ENCODE assay signal across 24 cellular contexts in genomic region chr10:12250181-12250580, GRCh38.
"Had no signal": no experiment of that assay in that cellular context is flagged by ENCODE, and none has a peak within 500 bp of the region (broad histone marks: within the 10 kb centered on the region; RNA-seq: fewer than 3 reads in every experiment).

No MANE protein-coding gene starts in this region.

- ATAC-seq: activated CD8-positive, alpha-beta memory T cell treated with anti-CD3 and anti-CD28 coated beads, Interleukin-2, amount 10 ng/mL, durations not matched to agents 7 days and 5 days; activated naive CD8-positive, alpha-beta T cell treated with anti-CD3 and anti-CD28 coated beads, Interleukin-2, amount 50 U/mL, for 24 hours; gastrocnemius medialis had no signal

- H3K27ac Mint-ChIP-seq: activated CD4-positive, alpha-beta memory T cell treated with anti-CD3 and anti-CD28 coated beads, Interleukin-2, amount 10 ng/mL, durations not matched to agents 7 days and 5 days; activated CD8-positive, alpha-beta memory T cell treated with anti-CD3 and anti-CD28 coated beads, Interleukin-2, amount 10 ng/mL, durations not matched to agents 7 days and 5 days; activated T-helper 2 cell treated with anti-CD3 and anti-CD28 coated beads, Interferon-gamma antibody, Interleukin-2, Interleukin-4, amounts not matched to agents 10 μg/mL and 5 μg/mL and 100 μg/mL, durations not matched to agents 14 hours and 24 hours and 36 hours; nephron progenitor cell; type B pancreatic cell had no signal

- H3K4me3 Mint-ChIP-seq: activated CD4-positive, alpha-beta memory T cell treated with anti-CD3 and anti-CD28 coated beads, Interleukin-2, amount 10 ng/mL, durations not matched to agents 7 days and 5 days; activated CD8-positive, alpha-beta memory T cell treated with anti-CD3 and anti-CD28 coated beads, Interleukin-2, amount 10 ng/mL, durations not matched to agents 7 days and 5 days; activated naive CD8-positive, alpha-beta T cell treated with anti-CD3 and anti-CD28 coated beads, Interleukin-2, amount 50 U/mL, for 24 hours; central memory CD8-positive, alpha-beta T cell; immature natural killer cell; nephron progenitor cell; type B pancreatic cell had no signal

- DNase-seq: activated CD4-positive, alpha-beta memory T cell treated with anti-CD3 and anti-CD28 coated beads, Interleukin-2, amount 10 ng/mL, durations not matched to agents 7 days and 5 days; activated CD4-positive, alpha-beta T cell treated with anti-CD3 and anti-CD28 coated beads for 48 hours; activated CD4-positive, CD25-positive, alpha-beta regulatory T cell; activated CD8-positive, alpha-beta memory T cell treated with anti-CD3 and anti-CD28 coated beads, Interleukin-2, amount 10 ng/mL, durations not matched to agents 7 days and 5 days; activated naive CD4-positive, alpha-beta T cell treated with Interleukin-2 at 50 U/mL for 16 hours; activated naive CD8-positive, alpha-beta T cell treated with anti-CD3 and anti-CD28 coated beads, Interleukin-2, amount 50 U/mL, for 24 hours; activated T-cell treated with anti-CD3 and anti-CD28 coated beads, Interleukin-2, amount 50 U/mL, for 1 hour; anterior cingulate cortex; brain microvascular endothelial cell; effector CD4-positive, alpha-beta T cell; gastrocnemius medialis; immature natural killer cell; kidney glomerular epithelial cell; nephron progenitor cell; retina; stimulated activated CD4-positive, alpha-beta T cell treated with anti-CD3 and anti-CD28 coated beads, Interleukin-12 subunit alpha, Interleukin-12 subunit beta, amount 100 ng/mL, for 4 hours; stimulated activated CD4-positive, alpha-beta T cell treated with anti-CD3 and anti-CD28 coated beads, Interleukin-1b, Interleukin-23, amount 100 ng/mL, for 48 hours; stimulated activated CD8-positive, alpha-beta memory T cell treated with anti-CD3 and anti-CD28 coated beads, Interleukin-4, amount 100 ng/mL, for 48 hours; stomach; T-helper 1 cell; T-helper 9 cell had no signal

- H3K9me3 Mint-ChIP-seq: activated CD4-positive, alpha-beta memory T cell treated with anti-CD3 and anti-CD28 coated beads, Interleukin-2, amount 10 ng/mL, durations not matched to agents 7 days and 5 days; activated naive CD8-positive, alpha-beta T cell treated with anti-CD3 and anti-CD28 coated beads, Interleukin-2, amount 50 U/mL, for 24 hours; activated T-helper 2 cell treated with anti-CD3 and anti-CD28 coated beads, Interferon-gamma antibody, Interleukin-2, Interleukin-4, amounts not matched to agents 10 μg/mL and 5 μg/mL and 100 μg/mL, durations not matched to agents 14 hours and 24 hours and 36 hours; central memory CD8-positive, alpha-beta T cell; immature natural killer cell; nephron progenitor cell; type B pancreatic cell had no signal

- H3K4me1 Mint-ChIP-seq: activated CD4-positive, alpha-beta memory T cell treated with anti-CD3 and anti-CD28 coated beads, Interleukin-2, amount 10 ng/mL, durations not matched to agents 7 days and 5 days; activated CD8-positive, alpha-beta memory T cell treated with anti-CD3 and anti-CD28 coated beads, Interleukin-2, amount 10 ng/mL, durations not matched to agents 7 days and 5 days; central memory CD8-positive, alpha-beta T cell; immature natural killer cell; nephron progenitor cell had no signal
